ENCODE assay signal across 16 cellular contexts in genomic region chr5:87002485-87002884, GRCh38.
"Had no signal": no experiment of that assay in that cellular context is flagged by ENCODE, and none has a peak within 500 bp of the region (broad histone marks: within the 10 kb centered on the region; RNA-seq: fewer than 3 reads in every experiment).

No MANE protein-coding gene starts in this region.

- H3K9me3 Mint-ChIP-seq: activated naive CD8-positive, alpha-beta T cell treated with anti-CD3 and anti-CD28 coated beads, Interleukin-2, amount 50 U/mL, for 24 hours; activated T-helper 1 cell treated with anti-CD3 and anti-CD28 coated beads, Interleukin-12 subunit alpha, Interleukin-12 subunit beta, Interleukin-2, Interleukin-4 antibody, amounts not matched to agents 30 ng/mL and 10 ng/mL and 1 ng/mL, durations not matched to agents 14 hours and 24 hours and 36 hours had no signal

- H3K27me3 Mint-ChIP-seq: activated naive CD8-positive, alpha-beta T cell treated with anti-CD3 and anti-CD28 coated beads, Interleukin-2, amount 50 U/mL, for 24 hours had no signal

- H3K4me1 ChIP-seq: ascending aorta, colonic mucosa, upper lobe of left lung had no signal

- H3K4me1 Mint-ChIP-seq: activated naive CD8-positive, alpha-beta T cell treated with anti-CD3 and anti-CD28 coated beads, Interleukin-2, amount 50 U/mL, for 24 hours; naive B cell had no signal

- H3K36me3 ChIP-seq: ascending aorta, colonic mucosa, upper lobe of left lung, WERI-Rb-1 had no signal

- H3K9me3 ChIP-seq: ascending aorta, colonic mucosa, upper lobe of left lung had no signal

- ATAC-seq: activated naive CD8-positive, alpha-beta T cell treated with anti-CD3 and anti-CD28 coated beads, Interleukin-2, amount 50 U/mL, for 24 hours had no signal

- H3K27me3 ChIP-seq: ascending aorta, colonic mucosa, upper lobe of left lung had no signal

- H3K27ac ChIP-seq: ascending aorta, colonic mucosa, epithelial cell of prostate, WERI-Rb-1 had no signal

- H3K27ac Mint-ChIP-seq: activated naive CD8-positive, alpha-beta T cell treated with anti-CD3 and anti-CD28 coated beads, Interleukin-2, amount 50 U/mL, for 24 hours; activated T-helper 1 cell treated with anti-CD3 and anti-CD28 coated beads, Interleukin-12 subunit alpha, Interleukin-12 subunit beta, Interleukin-2, Interleukin-4 antibody, amounts not matched to agents 30 ng/mL and 10 ng/mL and 1 ng/mL, durations not matched to agents 14 hours and 24 hours and 36 hours; naive B cell had no signal

- H3K4me3 Mint-ChIP-seq: activated naive CD8-positive, alpha-beta T cell treated with anti-CD3 and anti-CD28 coated beads, Interleukin-2, amount 50 U/mL, for 24 hours; activated T-helper 1 cell treated with anti-CD3 and anti-CD28 coated beads, Interleukin-12 subunit alpha, Interleukin-12 subunit beta, Interleukin-2, Interleukin-4 antibody, amounts not matched to agents 30 ng/mL and 10 ng/mL and 1 ng/mL, durations not matched to agents 14 hours and 24 hours and 36 hours; naive B cell had no signal

- H3K4me3 ChIP-seq: ascending aorta, colonic mucosa, upper lobe of left lung had no signal

- DNase-seq: activated CD4-positive, alpha-beta T cell treated with anti-CD3 and anti-CD28 coated beads for 48 hours; activated naive CD4-positive, alpha-beta T cell treated with Interleukin-2 at 50 U/mL for 16 hours; activated naive CD8-positive, alpha-beta T cell treated with anti-CD3 and anti-CD28 coated beads, Interleukin-2, amount 50 U/mL, for 24 hours; colonic mucosa; effector memory CD4-positive, alpha-beta T cell; glutamatergic neuron; midbrain; naive B cell; posterior cingulate gyrus; stimulated activated CD4-positive, alpha-beta T cell treated with anti-CD3 and anti-CD28 coated beads, Interleukin-2, amount 100 ng/mL, for 48 hours; stimulated activated naive CD4-positive, alpha-beta T cell treated with Interleukin-2 at 50 U/mL for 16 hours; upper lobe of left lung; WERI-Rb-1 had no signal

- H3K36me3 Mint-ChIP-seq: naive B cell had no signal
